9 cellular contexts compared by ENCODE assay signal in genomic region chr15:77784361-77785292, GRCh38.
DNase-seq lines count a peak whose midpoint lies in the region; TF ChIP-seq lines count a peak whose summit lies in the region.
"Had no signal": no experiment of that assay in that cellular context is flagged by ENCODE, and none has a peak within 500 bp of the region (broad histone marks: within the 10 kb centered on the region; RNA-seq: fewer than 3 reads in every experiment).

No MANE protein-coding gene starts in this region.

- H3K4ac ChIP-seq in mesendoderm (ENCODE audit: low read depth, low read length), result no peak overlapping the region

- no peak overlapping the region for H3K56ac ChIP-seq in mesendoderm (ENCODE audit: low read length)

- no CpG with 5 or more reads among the region's 11 CpGs for WGBS in mesendoderm (ENCODE audit: extremely low coverage, insufficient coverage, low lambda C conversion rate)

- H3K9ac ChIP-seq in mesendoderm (ENCODE audit: low read length), result no peak overlapping the region
- H3K9ac ChIP-seq: BLaER1 had no signal

- peak; percentile 19 for DNase-seq in NCI-H1694 treated with DMSO at 0.1 percent for 48 hours (lab: John Stamatoyannopoulos, UW)
- DNase-seq in NCI-H1694 (lab: John Stamatoyannopoulos, UW), result no peak
- DNase-seq in HT1080 (ENCODE audit: low read depth), result peak; percentile 20
- peak; percentile 59 for DNase-seq in mesendoderm
- no peak for DNase-seq in C1 segment of cervical spinal cord (lab: John Stamatoyannopoulos, UW)
- no peak for DNase-seq in middle frontal gyrus (ENCODE audit: extremely low spot score, low spot score)
- DNase-seq in amniotic stem cell (lab: John Stamatoyannopoulos, UW), result no peak

- no peak overlapping the region for H2AK5ac ChIP-seq in mesendoderm (ENCODE audit: low read length)

- no peak overlapping the region for H4K5ac ChIP-seq in mesendoderm (ENCODE audit: low read length)

- no peaks in the 10 kb centered on the region for H3K36me3 ChIP-seq in mesendoderm (ENCODE audit: control insufficient read depth, insufficient read depth, low read length)
- H3K36me3 ChIP-seq: BLaER1 had no signal

- no peak overlapping the region for H2BK15ac ChIP-seq in mesendoderm (replicated peaks; ENCODE audit: low read depth)

- H3K4me2 ChIP-seq in mesendoderm (ENCODE audit: low read length), result no peak overlapping the region
- H3K4me2 ChIP-seq: BLaER1 had no signal

- H3K23ac ChIP-seq in mesendoderm (ENCODE audit: low read length), result no peak overlapping the region

- no peaks in the 10 kb centered on the region for H3K79me2 ChIP-seq in mesendoderm (ENCODE audit: control insufficient read depth, insufficient read depth, low read length)

- no peak overlapping the region for H3K4me3 ChIP-seq in WI38 (ENCODE audit: low read depth, low read length)
- no peak overlapping the region for H3K4me3 ChIP-seq in mesendoderm (ENCODE audit: low read length)
- H3K4me3 ChIP-seq: BLaER1 had no signal

- peak; percentile 40 for TF ChIP-seq CTCF in WI38 (IDR thresholded peaks at IDR 0.05; ENCODE audit: low read depth, low read length)

- no peak overlapping the region for H3K27ac ChIP-seq in mesendoderm (ENCODE audit: low read depth, low read length)
- H3K27ac ChIP-seq: BLaER1 had no signal

- no peak overlapping the region for H2BK5ac ChIP-seq in mesendoderm (ENCODE audit: low read length)

- H2BK120ac ChIP-seq in mesendoderm (ENCODE audit: low read depth, low read length), result no peak overlapping the region

- no peak overlapping the region for H3K18ac ChIP-seq in mesendoderm (ENCODE audit: low read length)

- no peaks in the 10 kb centered on the region for H3K79me1 ChIP-seq in mesendoderm (ENCODE audit: low read length)

- H3K27me3 ChIP-seq in mesendoderm (ENCODE audit: insufficient read depth, low read length, poor library complexity), result no peaks in the 10 kb centered on the region
- H3K27me3 ChIP-seq: BLaER1 had no signal

- no peaks in the 10 kb centered on the region for H3K4me1 ChIP-seq in mesendoderm (ENCODE audit: control insufficient read depth, low read depth, low read length)
- H3K4me1 ChIP-seq: BLaER1 had no signal

- no peak overlapping the region for H4K8ac ChIP-seq in mesendoderm (ENCODE audit: low read depth, low read length)

Comparison
In these comparisons a context has a peak if more than half of its experiments do, and no peak if none do; other contexts are left out.
1. DNase-seq: peak in NCI-H1694 treated with DMSO at 0.1 percent for 48 hours (single experiment), HT1080 (single experiment) and mesendoderm (single experiment); none in NCI-H1694 (single experiment), C1 segment of cervical spinal cord (0 of 14), middle frontal gyrus (single experiment) and amniotic stem cell (single experiment).